Comparison of ENCODE assay signal across 8 cellular contexts in the genomic region with DNA sequence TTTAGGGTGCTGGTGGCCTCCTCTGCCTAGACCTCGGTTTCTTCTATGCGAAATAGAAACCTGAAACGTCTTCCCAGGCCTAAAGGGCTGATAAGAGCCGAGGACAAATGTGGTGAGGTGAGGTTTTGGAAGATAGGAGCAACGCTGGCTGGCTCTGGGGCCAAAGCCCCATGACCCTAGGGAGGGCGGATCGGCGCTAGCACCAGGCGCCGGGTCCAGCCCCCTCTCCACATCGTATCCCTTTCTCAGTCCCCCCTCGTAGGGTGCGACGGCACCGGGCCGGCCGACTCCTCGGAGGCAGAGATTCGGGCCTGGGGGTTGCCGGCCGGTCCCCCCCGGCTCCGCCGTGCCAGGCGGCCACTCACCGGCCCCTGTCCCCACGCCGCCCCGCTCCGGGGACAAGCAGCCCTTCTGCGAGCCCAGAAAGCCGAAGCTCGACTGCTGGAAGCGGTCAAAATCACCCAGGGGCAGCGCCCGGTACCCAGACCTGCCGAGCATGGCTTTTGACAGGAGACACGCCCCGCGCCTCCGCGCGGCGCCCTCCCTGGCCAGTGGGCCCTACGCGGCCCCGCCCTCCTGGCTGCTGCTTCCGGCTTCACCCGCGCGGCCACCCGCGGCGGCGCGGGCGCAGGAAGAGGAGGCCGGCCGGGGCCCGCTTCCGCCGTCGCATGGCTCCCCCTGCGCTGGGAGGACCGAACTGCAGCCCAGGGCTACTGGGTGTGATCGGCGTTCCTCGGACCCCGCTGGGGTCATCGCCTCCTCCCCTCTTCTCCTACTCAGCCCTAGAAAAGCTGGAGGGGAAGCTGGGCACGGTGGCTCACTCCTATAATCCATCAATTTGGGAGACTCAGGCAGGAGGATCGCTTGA.
DNase-seq lines count a peak whose midpoint lies in the region; ATAC-seq and TF ChIP-seq lines count a peak whose summit lies in the region.

A gene with protein sequence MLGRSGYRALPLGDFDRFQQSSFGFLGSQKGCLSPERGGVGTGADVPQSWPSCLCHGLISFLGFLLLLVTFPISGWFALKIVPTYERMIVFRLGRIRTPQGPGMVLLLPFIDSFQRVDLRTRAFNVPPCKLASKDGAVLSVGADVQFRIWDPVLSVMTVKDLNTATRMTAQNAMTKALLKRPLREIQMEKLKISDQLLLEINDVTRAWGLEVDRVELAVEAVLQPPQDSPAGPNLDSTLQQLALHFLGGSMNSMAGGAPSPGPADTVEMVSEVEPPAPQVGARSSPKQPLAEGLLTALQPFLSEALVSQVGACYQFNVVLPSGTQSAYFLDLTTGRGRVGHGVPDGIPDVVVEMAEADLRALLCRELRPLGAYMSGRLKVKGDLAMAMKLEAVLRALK (minus strand): TSS at position 570 of the 868 bp plus-strand sequence. CDS start 72 bp downstream, at position 498.

- DNase-seq in AG09309 (ENCODE audit: low read depth) (peak; percentile 71), NCI-H345 (lab: John Stamatoyannopoulos, UW) (peak; percentile 92), islet precursor cell (peak; percentile 97)
- peak; percentile 88 for DNase-seq in activated CD4-positive, CD25-positive, alpha-beta regulatory T cell treated with anti-CD3 and anti-CD28 coated beads, Interleukin-2, amount 50 U/mL, for 16 hours (ENCODE audit: low read depth, low spot score)
- peak; percentile 86 to 93 for DNase-seq in central memory CD8-positive, alpha-beta T cell (ENCODE audit: low spot score in 2 of 2)
- peak; percentile 98 for DNase-seq in stimulated activated CD4-positive, alpha-beta T cell treated with anti-CD3 and anti-CD28 coated beads, Interleukin-12 subunit alpha, Interleukin-12 subunit beta, amount 100 ng/mL, for 4 hours

- H3K27ac Mint-ChIP-seq in central memory CD8-positive, alpha-beta T cell (ENCODE audit: low read depth) = peak within 1 kb of the TSS; percentile 75

- peak within 1 kb of the TSS; percentile 98 for H3K4me3 Mint-ChIP-seq in central memory CD8-positive, alpha-beta T cell

- H3K27me3 Mint-ChIP-seq in central memory CD8-positive, alpha-beta T cell = no peaks in the 10 kb centered on the region

- H3K36me3 Mint-ChIP-seq in central memory CD8-positive, alpha-beta T cell (ENCODE audit: insufficient read depth) = peaks cover 6% of the 10 kb centered on the region

- peak within 1 kb of the TSS; percentile 65 for H3K4me3 ChIP-seq in AG09309 (ENCODE audit: control insufficient read depth, low read depth, low read length)

- H3K9me3 Mint-ChIP-seq in central memory CD8-positive, alpha-beta T cell = no peaks in the 10 kb centered on the region

- TF ChIP-seq CTCF in AG09309 (IDR thresholded peaks at IDR 0.05; ENCODE audit: control insufficient read depth, insufficient read depth, low read depth, low read length, missing control alignments) = peak; percentile 72

- H3K4me1 Mint-ChIP-seq in central memory CD8-positive, alpha-beta T cell = peaks cover 46% of the 10 kb centered on the region

- peak; percentile 72 for ATAC-seq in GM18907 (IDR thresholded peaks at IDR 0.05; ENCODE audit: unreplicated experiment)
- peak; percentile 62 for ATAC-seq in HG03139 (IDR thresholded peaks at IDR 0.05; ENCODE audit: unreplicated experiment)
- ATAC-seq in central memory CD8-positive, alpha-beta T cell (replicated peaks; ENCODE audit: extremely low read depth, poor library complexity, severe bottlenecking) = peak; percentile 79

Comparison
In these comparisons a context has a peak if more than half of its experiments do, and no peak if none do; other contexts are left out.
1. Peak in every context shown above with its lines: DNase-seq, ATAC-seq and H3K4me3 ChIP-seq.